Comparison of ENCODE assay signal across 1 cellular context in the genomic region with DNA sequence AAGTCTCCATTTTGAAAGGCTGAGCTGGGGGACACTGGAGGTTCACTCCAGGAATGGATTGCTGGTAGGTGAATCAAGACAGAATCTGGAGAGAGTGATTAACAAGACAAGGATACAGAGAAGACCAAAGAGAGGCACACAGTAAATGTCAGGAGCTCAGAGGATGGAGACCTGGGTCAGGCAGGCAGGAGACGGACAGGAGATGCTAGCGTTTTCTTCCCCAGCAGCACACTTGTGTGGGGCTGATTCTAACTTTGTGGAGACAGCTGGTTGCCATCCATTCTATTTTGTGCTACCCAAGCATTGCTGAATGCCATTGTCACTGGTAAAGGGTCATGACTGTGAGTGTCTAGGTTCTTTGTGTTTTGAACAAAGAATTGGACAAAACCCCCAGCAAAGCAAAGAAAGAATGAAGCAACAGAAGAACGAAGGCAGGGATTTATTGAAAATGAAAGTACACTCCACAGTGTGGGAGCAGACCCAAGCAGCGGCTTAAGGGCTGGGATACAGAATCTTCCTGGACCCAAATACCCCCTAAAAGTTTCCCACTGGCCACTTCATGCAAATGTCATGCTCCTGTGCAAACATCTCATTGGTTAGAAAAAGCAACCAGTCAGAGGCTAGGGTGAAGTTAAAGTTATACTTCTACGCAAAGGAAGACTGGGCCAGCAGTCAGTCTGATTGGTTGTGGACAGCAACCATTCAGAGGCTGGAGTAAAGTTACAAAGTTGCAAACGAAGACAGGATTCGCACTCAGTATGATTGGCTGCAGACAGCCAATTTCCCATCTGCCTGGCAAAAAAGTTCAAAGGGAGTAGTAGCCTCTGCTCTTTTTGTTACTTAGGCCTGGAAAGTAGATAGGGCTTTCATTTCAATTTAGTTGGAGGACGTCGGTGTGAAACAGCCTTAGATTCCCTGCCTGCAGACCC.
A peak's percentile ranks its signal among the peaks of the same experiment; 100 is the strongest.
TF ChIP-seq lines count a peak whose summit lies in the region.

No MANE protein-coding gene starts in this region.

TF ChIP-seq in HepG2, 621 proteins besides CTCF, POLR2A, EP300 and RAD21 (continued from another document and continues in another):
- TF ChIP-seq, protein P1, sequence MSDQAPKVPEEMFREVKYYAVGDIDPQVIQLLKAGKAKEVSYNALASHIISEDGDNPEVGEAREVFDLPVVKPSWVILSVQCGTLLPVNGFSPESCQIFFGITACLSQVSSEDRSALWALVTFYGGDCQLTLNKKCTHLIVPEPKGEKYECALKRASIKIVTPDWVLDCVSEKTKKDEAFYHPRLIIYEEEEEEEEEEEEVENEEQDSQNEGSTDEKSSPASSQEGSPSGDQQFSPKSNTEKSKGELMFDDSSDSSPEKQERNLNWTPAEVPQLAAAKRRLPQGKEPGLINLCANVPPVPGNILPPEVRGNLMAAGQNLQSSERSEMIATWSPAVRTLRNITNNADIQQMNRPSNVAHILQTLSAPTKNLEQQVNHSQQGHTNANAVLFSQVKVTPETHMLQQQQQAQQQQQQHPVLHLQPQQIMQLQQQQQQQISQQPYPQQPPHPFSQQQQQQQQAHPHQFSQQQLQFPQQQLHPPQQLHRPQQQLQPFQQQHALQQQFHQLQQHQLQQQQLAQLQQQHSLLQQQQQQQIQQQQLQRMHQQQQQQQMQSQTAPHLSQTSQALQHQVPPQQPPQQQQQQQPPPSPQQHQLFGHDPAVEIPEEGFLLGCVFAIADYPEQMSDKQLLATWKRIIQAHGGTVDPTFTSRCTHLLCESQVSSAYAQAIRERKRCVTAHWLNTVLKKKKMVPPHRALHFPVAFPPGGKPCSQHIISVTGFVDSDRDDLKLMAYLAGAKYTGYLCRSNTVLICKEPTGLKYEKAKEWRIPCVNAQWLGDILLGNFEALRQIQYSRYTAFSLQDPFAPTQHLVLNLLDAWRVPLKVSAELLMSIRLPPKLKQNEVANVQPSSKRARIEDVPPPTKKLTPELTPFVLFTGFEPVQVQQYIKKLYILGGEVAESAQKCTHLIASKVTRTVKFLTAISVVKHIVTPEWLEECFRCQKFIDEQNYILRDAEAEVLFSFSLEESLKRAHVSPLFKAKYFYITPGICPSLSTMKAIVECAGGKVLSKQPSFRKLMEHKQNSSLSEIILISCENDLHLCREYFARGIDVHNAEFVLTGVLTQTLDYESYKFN (CRISPR knock-in tag; conservative IDR thresholded peaks at IDR 0.05): peak; percentile 43; the same call in 1 of the 2 replicates
- TF ChIP-seq ERF (CRISPR knock-in tag; IDR thresholded peaks at IDR 0.05) (peak; percentile 68; the same call in 1 of the 2 replicates), SATB2 (CRISPR knock-in tag; IDR thresholded peaks at IDR 0.05) (no peak), ZMYM3 (CRISPR knock-in tag; IDR thresholded peaks at IDR 0.05) (no peak), ZNF614 (CRISPR knock-in tag; IDR thresholded peaks at IDR 0.05; ENCODE audit: borderline replicate concordance) (no peak), ZNF263 (CRISPR knock-in tag; IDR thresholded peaks at IDR 0.05) (no peak), PLRG1 (conservative IDR thresholded peaks at IDR 0.05) (no peak), ZNF44 (CRISPR knock-in tag; IDR thresholded peaks at IDR 0.05) (peak; percentile 30; the same call in 1 of the 2 replicates), ATF1 (CRISPR knock-in tag; IDR thresholded peaks at IDR 0.05) (peak; percentile 67), ATF7 (IDR thresholded peaks at IDR 0.05) (no peak), ATF7 (CRISPR knock-in tag; IDR thresholded peaks at IDR 0.05) (no peak), ZNF7 (CRISPR knock-in tag; IDR thresholded peaks at IDR 0.05) (no peak)
- TF ChIP-seq, protein P2, sequence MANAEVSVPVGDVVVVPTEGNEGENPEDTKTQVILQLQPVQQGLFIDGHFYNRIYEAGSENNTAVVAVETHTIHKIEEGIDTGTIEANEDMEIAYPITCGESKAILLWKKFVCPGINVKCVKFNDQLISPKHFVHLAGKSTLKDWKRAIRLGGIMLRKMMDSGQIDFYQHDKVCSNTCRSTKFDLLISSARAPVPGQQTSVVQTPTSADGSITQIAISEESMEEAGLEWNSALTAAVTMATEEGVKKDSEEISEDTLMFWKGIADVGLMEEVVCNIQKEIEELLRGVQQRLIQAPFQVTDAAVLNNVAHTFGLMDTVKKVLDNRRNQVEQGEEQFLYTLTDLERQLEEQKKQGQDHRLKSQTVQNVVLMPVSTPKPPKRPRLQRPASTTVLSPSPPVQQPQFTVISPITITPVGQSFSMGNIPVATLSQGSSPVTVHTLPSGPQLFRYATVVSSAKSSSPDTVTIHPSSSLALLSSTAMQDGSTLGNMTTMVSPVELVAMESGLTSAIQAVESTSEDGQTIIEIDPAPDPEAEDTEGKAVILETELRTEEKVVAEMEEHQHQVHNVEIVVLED (CRISPR knock-in tag; IDR thresholded peaks at IDR 0.05; ENCODE audit: borderline replicate concordance): peak; percentile 55; the same call in 1 of the 2 replicates
- TF ChIP-seq, protein P3, sequence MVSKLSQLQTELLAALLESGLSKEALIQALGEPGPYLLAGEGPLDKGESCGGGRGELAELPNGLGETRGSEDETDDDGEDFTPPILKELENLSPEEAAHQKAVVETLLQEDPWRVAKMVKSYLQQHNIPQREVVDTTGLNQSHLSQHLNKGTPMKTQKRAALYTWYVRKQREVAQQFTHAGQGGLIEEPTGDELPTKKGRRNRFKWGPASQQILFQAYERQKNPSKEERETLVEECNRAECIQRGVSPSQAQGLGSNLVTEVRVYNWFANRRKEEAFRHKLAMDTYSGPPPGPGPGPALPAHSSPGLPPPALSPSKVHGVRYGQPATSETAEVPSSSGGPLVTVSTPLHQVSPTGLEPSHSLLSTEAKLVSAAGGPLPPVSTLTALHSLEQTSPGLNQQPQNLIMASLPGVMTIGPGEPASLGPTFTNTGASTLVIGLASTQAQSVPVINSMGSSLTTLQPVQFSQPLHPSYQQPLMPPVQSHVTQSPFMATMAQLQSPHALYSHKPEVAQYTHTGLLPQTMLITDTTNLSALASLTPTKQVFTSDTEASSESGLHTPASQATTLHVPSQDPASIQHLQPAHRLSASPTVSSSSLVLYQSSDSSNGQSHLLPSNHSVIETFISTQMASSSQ (IDR thresholded peaks at IDR 0.05; ENCODE audit: low read depth): 0 out of 2 replicates have a peak, but pooled peaks have one; percentile 29
- TF ChIP-seq, protein P3 (CRISPR knock-in tag; IDR thresholded peaks at IDR 0.05; ENCODE audit: borderline replicate concordance): no peak
- TF ChIP-seq, protein P4, sequence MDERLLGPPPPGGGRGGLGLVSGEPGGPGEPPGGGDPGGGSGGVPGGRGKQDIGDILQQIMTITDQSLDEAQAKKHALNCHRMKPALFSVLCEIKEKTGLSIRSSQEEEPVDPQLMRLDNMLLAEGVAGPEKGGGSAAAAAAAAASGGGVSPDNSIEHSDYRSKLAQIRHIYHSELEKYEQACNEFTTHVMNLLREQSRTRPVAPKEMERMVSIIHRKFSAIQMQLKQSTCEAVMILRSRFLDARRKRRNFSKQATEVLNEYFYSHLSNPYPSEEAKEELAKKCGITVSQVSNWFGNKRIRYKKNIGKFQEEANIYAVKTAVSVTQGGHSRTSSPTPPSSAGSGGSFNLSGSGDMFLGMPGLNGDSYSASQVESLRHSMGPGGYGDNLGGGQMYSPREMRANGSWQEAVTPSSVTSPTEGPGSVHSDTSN (CRISPR knock-in tag; IDR thresholded peaks at IDR 0.05): peak; percentile 19; the same call in 1 of the 2 replicates
- TF ChIP-seq, protein P5, sequence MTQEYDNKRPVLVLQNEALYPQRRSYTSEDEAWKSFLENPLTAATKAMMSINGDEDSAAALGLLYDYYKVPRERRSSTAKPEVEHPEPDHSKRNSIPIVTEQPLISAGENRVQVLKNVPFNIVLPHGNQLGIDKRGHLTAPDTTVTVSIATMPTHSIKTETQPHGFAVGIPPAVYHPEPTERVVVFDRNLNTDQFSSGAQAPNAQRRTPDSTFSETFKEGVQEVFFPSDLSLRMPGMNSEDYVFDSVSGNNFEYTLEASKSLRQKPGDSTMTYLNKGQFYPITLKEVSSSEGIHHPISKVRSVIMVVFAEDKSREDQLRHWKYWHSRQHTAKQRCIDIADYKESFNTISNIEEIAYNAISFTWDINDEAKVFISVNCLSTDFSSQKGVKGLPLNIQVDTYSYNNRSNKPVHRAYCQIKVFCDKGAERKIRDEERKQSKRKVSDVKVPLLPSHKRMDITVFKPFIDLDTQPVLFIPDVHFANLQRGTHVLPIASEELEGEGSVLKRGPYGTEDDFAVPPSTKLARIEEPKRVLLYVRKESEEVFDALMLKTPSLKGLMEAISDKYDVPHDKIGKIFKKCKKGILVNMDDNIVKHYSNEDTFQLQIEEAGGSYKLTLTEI (CRISPR knock-in tag; conservative IDR thresholded peaks at IDR 0.05): no peak
- TF ChIP-seq, protein P6, sequence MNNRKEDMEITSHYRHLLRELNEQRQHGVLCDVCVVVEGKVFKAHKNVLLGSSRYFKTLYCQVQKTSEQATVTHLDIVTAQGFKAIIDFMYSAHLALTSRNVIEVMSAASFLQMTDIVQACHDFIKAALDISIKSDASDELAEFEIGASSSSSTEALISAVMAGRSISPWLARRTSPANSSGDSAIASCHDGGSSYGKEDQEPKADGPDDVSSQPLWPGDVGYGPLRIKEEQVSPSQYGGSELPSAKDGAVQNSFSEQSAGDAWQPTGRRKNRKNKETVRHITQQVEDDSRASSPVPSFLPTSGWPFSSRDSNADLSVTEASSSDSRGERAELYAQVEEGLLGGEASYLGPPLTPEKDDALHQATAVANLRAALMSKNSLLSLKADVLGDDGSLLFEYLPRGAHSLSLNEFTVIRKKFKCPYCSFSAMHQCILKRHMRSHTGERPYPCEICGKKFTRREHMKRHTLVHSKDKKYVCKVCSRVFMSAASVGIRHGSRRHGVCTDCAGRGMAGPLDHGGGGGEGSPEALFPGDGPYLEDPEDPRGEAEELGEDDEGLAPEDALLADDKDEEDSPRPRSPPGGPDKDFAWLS (CRISPR knock-in tag; IDR thresholded peaks at IDR 0.05; ENCODE audit: borderline replicate concordance): no peak
- TF ChIP-seq, protein P7, sequence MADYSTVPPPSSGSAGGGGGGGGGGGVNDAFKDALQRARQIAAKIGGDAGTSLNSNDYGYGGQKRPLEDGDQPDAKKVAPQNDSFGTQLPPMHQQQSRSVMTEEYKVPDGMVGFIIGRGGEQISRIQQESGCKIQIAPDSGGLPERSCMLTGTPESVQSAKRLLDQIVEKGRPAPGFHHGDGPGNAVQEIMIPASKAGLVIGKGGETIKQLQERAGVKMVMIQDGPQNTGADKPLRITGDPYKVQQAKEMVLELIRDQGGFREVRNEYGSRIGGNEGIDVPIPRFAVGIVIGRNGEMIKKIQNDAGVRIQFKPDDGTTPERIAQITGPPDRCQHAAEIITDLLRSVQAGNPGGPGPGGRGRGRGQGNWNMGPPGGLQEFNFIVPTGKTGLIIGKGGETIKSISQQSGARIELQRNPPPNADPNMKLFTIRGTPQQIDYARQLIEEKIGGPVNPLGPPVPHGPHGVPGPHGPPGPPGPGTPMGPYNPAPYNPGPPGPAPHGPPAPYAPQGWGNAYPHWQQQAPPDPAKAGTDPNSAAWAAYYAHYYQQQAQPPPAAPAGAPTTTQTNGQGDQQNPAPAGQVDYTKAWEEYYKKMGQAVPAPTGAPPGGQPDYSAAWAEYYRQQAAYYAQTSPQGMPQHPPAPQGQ (CRISPR knock-in tag; IDR thresholded peaks at IDR 0.05; ENCODE audit: borderline replicate concordance): no peak
- TF ChIP-seq, protein P8, sequence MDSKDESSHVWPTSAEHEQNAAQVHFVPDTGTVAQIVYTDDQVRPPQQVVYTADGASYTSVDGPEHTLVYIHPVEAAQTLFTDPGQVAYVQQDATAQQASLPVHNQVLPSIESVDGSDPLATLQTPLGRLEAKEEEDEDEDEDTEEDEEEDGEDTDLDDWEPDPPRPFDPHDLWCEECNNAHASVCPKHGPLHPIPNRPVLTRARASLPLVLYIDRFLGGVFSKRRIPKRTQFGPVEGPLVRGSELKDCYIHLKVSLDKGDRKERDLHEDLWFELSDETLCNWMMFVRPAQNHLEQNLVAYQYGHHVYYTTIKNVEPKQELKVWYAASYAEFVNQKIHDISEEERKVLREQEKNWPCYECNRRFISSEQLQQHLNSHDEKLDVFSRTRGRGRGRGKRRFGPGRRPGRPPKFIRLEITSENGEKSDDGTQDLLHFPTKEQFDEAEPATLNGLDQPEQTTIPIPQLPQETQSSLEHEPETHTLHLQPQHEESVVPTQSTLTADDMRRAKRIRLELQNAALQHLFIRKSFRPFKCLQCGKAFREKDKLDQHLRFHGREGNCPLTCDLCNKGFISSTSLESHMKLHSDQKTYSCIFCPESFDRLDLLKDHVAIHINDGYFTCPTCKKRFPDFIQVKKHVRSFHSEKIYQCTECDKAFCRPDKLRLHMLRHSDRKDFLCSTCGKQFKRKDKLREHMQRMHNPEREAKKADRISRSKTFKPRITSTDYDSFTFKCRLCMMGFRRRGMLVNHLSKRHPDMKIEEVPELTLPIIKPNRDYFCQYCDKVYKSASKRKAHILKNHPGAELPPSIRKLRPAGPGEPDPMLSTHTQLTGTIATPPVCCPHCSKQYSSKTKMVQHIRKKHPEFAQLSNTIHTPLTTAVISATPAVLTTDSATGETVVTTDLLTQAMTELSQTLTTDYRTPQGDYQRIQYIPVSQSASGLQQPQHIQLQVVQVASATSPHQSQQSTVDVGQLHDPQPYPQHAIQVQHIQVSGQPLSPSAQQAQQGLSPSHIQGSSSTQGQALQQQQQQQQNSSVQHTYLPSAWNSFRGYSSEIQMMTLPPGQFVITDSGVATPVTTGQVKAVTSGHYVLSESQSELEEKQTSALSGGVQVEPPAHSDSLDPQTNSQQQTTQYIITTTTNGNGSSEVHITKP (CRISPR knock-in tag; IDR thresholded peaks at IDR 0.05; ENCODE audit: low read depth): 0 out of 2 replicates have a peak, but pooled peaks have one; percentile 28
